ENCODE assay signal across 8 cellular contexts in genomic region chr10:113108180-113108835, GRCh38.
A peak's percentile ranks its signal among the peaks of the same experiment; 100 is the strongest.
DNase-seq lines count a peak whose midpoint lies in the region; ATAC-seq, FAIRE-seq and TF ChIP-seq lines count a peak whose summit lies in the region.

No MANE protein-coding gene starts in this region.

- TF ChIP-seq CTCF in GM10248 (IDR thresholded peaks at IDR 0.05; ENCODE audit: control extremely low read depth, extremely low read depth, low read depth, missing control alignments), result peak; percentile 17
- TF ChIP-seq CTCF in body of pancreas (IDR thresholded peaks at IDR 0.05), result peak in 5 of 7 experiments; percentile 6 to 21 (median 17)

- no peak for TF ChIP-seq POLR2A in body of pancreas (IDR thresholded peaks at IDR 0.05)
- TF ChIP-seq POLR2A in H54 (IDR thresholded peaks at IDR 0.05; ENCODE audit: low read depth, low read length), result no peak

- intact Hi-C loops in body of pancreas (cut with DNase I), result no loop called here
- intact Hi-C loops in naive thymus-derived CD4-positive, alpha-beta T cell (cut with micrococcal nuclease), result loop anchor here in 1 of 2 donors (5.0 to 10.0 kb wide), 2 partner anchors 544 to 631 kb away; no protein-coding TSS in a partner anchor

- H3K27me3 ChIP-seq in body of pancreas, result no peaks in the 10 kb centered on the region
- no peaks in the 10 kb centered on the region for H3K27me3 ChIP-seq in naive thymus-derived CD4-positive, alpha-beta T cell (ENCODE audit: control insufficient read depth in 2 of 2, insufficient read depth in 2 of 2, low read length in 2 of 2)

- H3K9me3 ChIP-seq in body of pancreas, result no peaks in the 10 kb centered on the region
- no peaks in the 10 kb centered on the region for H3K9me3 ChIP-seq in naive thymus-derived CD4-positive, alpha-beta T cell (ENCODE audit: control insufficient read depth in 2 of 3, low read length in 3 of 3)

- no peak for FAIRE-seq in H54 (lab: Jason Lieb, UNC)

- H3K27ac Mint-ChIP-seq in naive thymus-derived CD4-positive, alpha-beta T cell, result no peak overlapping the region

- peak; percentile 20 for DNase-seq in GM10248 (ENCODE audit: extremely low spot score)
- DNase-seq in NCI-H526 treated with DMSO at 0.1 percent for 48 hours (lab: John Stamatoyannopoulos, UW), result peak; percentile 9
- no peak for DNase-seq in body of pancreas
- DNase-seq in naive thymus-derived CD4-positive, alpha-beta T cell, result peak in 3 of 9 donors; percentile 7 to 35 (median 10)
- DNase-seq in GDM1 (lab: John Stamatoyannopoulos, UW), result no peak
- no peak for DNase-seq in H54 (ENCODE audit: insufficient read length, low spot score)

- no peaks in the 10 kb centered on the region for H3K36me3 ChIP-seq in body of pancreas (replicated peaks in 1 of 2; ENCODE audit: insufficient read depth in 1 of 2, low read depth in 2 of 2)
- no peaks in the 10 kb centered on the region for H3K36me3 ChIP-seq in naive thymus-derived CD4-positive, alpha-beta T cell (ENCODE audit: control insufficient read depth in 2 of 3, insufficient read depth in 3 of 3, low read length in 3 of 3)

- no peak overlapping the region for H3K4me3 Mint-ChIP-seq in naive thymus-derived CD4-positive, alpha-beta T cell

- WGBS in body of pancreas, 2 donors, result 75% methylated on average over 15 of the region's 15 CpGs

- H3K4me1 Mint-ChIP-seq in naive thymus-derived CD4-positive, alpha-beta T cell, result no peaks in the 10 kb centered on the region

- POLR2A ChIA-PET in GM10248 (lab: Yijun Ruan, JAX), result no interaction called here
- POLR2A ChIA-PET in naive thymus-derived CD4-positive, alpha-beta T cell (lab: Charles Lee), result no interaction called here

- ATAC-seq in body of pancreas (no peak), GM19455 (IDR thresholded peaks at IDR 0.05; ENCODE audit: unreplicated experiment) (no peak), HG02938 (IDR thresholded peaks at IDR 0.05; ENCODE audit: unreplicated experiment) (no peak)
- ATAC-seq in naive thymus-derived CD4-positive, alpha-beta T cell, result peak; percentile 53

- H3K4me1 ChIP-seq in body of pancreas, result peaks cover 40% of the 10 kb centered on the region
- H3K4me1 ChIP-seq in naive thymus-derived CD4-positive, alpha-beta T cell (ENCODE audit: control insufficient read depth in 2 of 2, insufficient read depth in 2 of 2, low read length in 2 of 2), result no peaks in the 10 kb centered on the region

- H3K27ac ChIP-seq in body of pancreas, result no peak overlapping the region
- no peak overlapping the region for H3K27ac ChIP-seq in naive thymus-derived CD4-positive, alpha-beta T cell (ENCODE audit: low read depth, low read length)

- H3K4me3 ChIP-seq in body of pancreas, result no peak overlapping the region
- H3K4me3 ChIP-seq in naive thymus-derived CD4-positive, alpha-beta T cell (ENCODE audit: low read length), result no peak overlapping the region

- CTCF ChIA-PET in GM10248 (lab: Yijun Ruan, JAX), result interaction anchor here (1.3 kb wide), 1 partner anchor 12 kb away, joined by 3 read pairs; no protein-coding TSS in a partner anchor
- CTCF ChIA-PET in naive thymus-derived CD4-positive, alpha-beta T cell (lab: Charles Lee), result no interaction called here

- peaks cover 0 to 17% (median 6%) of the 10 kb centered on the region in 5 donors for H3K27me3 Mint-ChIP-seq in naive thymus-derived CD4-positive, alpha-beta T cell

- no peaks in the 10 kb centered on the region for H3K9me3 Mint-ChIP-seq in naive thymus-derived CD4-positive, alpha-beta T cell

- no peaks in the 10 kb centered on the region for H3K36me3 Mint-ChIP-seq in naive thymus-derived CD4-positive, alpha-beta T cell

Comparison
In these comparisons a context has a peak if more than half of its experiments do, and no peak if none do; other contexts are left out.
1. DNase-seq: peak in GM10248 (single experiment) and NCI-H526 treated with DMSO at 0.1 percent for 48 hours (single experiment); none in body of pancreas (0 of 4), GDM1 (single experiment) and H54 (single experiment).